In the genomic region with DNA sequence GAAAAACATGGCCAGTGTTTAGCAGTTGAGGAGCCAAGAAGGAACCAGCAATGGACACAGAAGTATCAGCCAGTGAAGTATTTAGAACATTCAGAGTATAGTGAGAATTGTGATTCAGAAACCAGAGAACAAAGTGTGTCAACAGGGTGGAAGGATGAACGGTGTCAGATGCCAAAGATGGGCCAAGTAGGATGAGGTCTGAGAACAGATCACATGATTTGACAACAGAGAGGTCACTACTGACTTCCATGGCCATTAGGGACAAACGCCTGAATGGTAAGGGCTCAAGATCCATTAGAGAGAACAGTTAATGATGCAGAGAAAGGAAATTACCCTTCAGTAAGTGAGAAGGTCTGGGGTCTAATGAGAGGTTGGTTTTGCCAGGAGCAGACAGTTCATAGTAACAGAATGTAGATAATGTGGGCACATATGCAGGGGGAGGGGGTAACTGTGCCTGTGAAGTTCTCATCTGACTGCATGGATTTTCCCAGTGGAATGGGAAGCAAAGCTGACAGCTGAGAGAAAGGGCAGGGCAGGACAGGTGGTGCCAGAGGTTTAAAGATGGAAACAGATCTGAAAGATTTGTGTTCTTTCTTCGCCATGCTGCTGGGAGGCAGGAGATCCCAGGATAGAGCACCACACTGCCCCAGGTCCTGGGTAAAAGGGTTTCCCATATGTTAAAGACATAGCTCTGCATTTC, we compare ENCODE assay signal across 11 cellular contexts.
"Had no signal": no experiment of that assay in that cellular context is flagged by ENCODE, and none has a peak within 500 bp of the region (broad histone marks: within the 10 kb centered on the region; RNA-seq: fewer than 3 reads in every experiment).

No MANE protein-coding gene starts in this region.

- H3K9me3 ChIP-seq: esophagus muscularis mucosa, suprapubic skin, transverse colon had no signal

- H3K27me3 Mint-ChIP-seq: activated naive CD4-positive, alpha-beta T cell treated with anti-CD3 and anti-CD28 coated beads, Interleukin-2, amount 50 U/mL, for 24 hours; stimulated activated naive CD8-positive, alpha-beta T cell treated with anti-CD3 and anti-CD28 coated beads, Interleukin-15, amount 100 ng/mL, for 72 hours; T-cell had no signal

- H3K27ac ChIP-seq: cardiac muscle cell, esophagus muscularis mucosa, suprapubic skin, transverse colon had no signal

- H3K9me3 Mint-ChIP-seq: activated naive CD4-positive, alpha-beta T cell treated with anti-CD3 and anti-CD28 coated beads, Interleukin-2, amount 50 U/mL, for 24 hours; activated T-cell treated with anti-CD3 and anti-CD28 coated beads, Interleukin-2, amount 50 U/mL, for 72 hours; natural killer cell; stimulated activated naive CD8-positive, alpha-beta T cell treated with anti-CD3 and anti-CD28 coated beads, Interleukin-15, amount 100 ng/mL, for 72 hours; T-cell had no signal

- H3K36me3 ChIP-seq: cardiac muscle cell, esophagus muscularis mucosa, suprapubic skin, transverse colon had no signal

- H3K36me3 Mint-ChIP-seq: natural killer cell, T-cell had no signal

- H3K27ac Mint-ChIP-seq: activated naive CD4-positive, alpha-beta T cell treated with anti-CD3 and anti-CD28 coated beads, Interleukin-2, amount 50 U/mL, for 24 hours; activated T-cell treated with anti-CD3 and anti-CD28 coated beads, Interleukin-2, amount 50 U/mL, for 72 hours; natural killer cell; stimulated activated naive CD8-positive, alpha-beta T cell treated with anti-CD3 and anti-CD28 coated beads, Interleukin-15, amount 100 ng/mL, for 72 hours had no signal

- FAIRE-seq: small intestine had no signal

- H3K4me3 Mint-ChIP-seq: natural killer cell; stimulated activated naive CD8-positive, alpha-beta T cell treated with anti-CD3 and anti-CD28 coated beads, Interleukin-15, amount 100 ng/mL, for 72 hours had no signal

- H3K27me3 ChIP-seq: cardiac muscle cell, esophagus muscularis mucosa, suprapubic skin, transverse colon had no signal

- DNase-seq: activated gamma-delta T cell, natural killer cell had no signal

- H3K4me3 ChIP-seq: cardiac muscle cell, esophagus muscularis mucosa, suprapubic skin, transverse colon had no signal
